In the genomic region with DNA sequence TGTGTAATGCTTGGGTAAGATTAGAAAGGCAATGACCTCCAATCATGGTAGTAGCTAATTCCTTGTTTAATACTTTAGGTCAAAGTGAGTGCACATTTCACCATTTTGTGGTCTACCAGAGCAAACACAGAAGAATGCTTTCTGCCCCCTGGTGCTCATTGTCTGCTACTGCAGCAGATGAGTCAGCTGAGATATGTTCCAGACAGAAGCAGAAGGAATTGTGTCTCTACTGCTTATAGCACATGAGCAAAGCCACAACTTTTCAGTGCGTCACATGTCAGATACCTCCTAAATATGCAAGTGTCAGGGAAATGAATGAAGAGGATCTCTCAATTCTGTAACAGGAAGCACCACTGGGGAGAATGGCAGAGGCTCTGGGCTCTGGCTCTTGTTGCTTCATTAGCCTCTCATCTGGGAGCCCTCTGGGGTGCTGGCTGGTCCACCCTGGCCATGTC, we compare ENCODE assay signal across 8 cellular contexts.
DNase-seq lines count a peak whose midpoint lies in the region; ATAC-seq and TF ChIP-seq lines count a peak whose summit lies in the region.

No MANE protein-coding gene starts in this region.

- TF ChIP-seq POLR2A in erythroblast (IDR thresholded peaks at IDR 0.05; ENCODE audit: low read length) = no peak

- no peak overlapping the region for H3K27ac Mint-ChIP-seq in CD4-positive, CD25-positive, alpha-beta regulatory T cell
- H3K27ac Mint-ChIP-seq in naive thymus-derived CD4-positive, alpha-beta T cell = peak overlapping the region in 4 of 9 donors; percentile 5 to 44 (median 29)

- H3K27me3 Mint-ChIP-seq in CD4-positive, CD25-positive, alpha-beta regulatory T cell = no peaks in the 10 kb centered on the region
- peaks cover 0 to 3% (median 0%) of the 10 kb centered on the region in 5 donors for H3K27me3 Mint-ChIP-seq in naive thymus-derived CD4-positive, alpha-beta T cell

- H3K36me3 ChIP-seq in CD4-positive, CD25-positive, alpha-beta regulatory T cell (ENCODE audit: control insufficient read depth, insufficient read depth, low read length) = no peaks in the 10 kb centered on the region
- H3K36me3 ChIP-seq in OCI-LY3 (replicated peaks; ENCODE audit: low read depth, low read length) = no peaks in the 10 kb centered on the region
- H3K36me3 ChIP-seq in naive thymus-derived CD4-positive, alpha-beta T cell (ENCODE audit: control insufficient read depth in 2 of 3, insufficient read depth in 3 of 3, low read length in 3 of 3) = no peaks in the 10 kb centered on the region

- H3K4me3 ChIP-seq in CD4-positive, CD25-positive, alpha-beta regulatory T cell (ENCODE audit: low read depth, low read length) = no peak overlapping the region
- H3K4me3 ChIP-seq in OCI-LY3 (ENCODE audit: low read length) = no peak overlapping the region
- H3K4me3 ChIP-seq in naive thymus-derived CD4-positive, alpha-beta T cell (ENCODE audit: low read length) = no peak overlapping the region

- no peaks in the 10 kb centered on the region for H3K9me3 ChIP-seq in CD4-positive, CD25-positive, alpha-beta regulatory T cell (ENCODE audit: control insufficient read depth in 2 of 2, low read length in 2 of 2)
- no peaks in the 10 kb centered on the region for H3K9me3 ChIP-seq in OCI-LY3 (ENCODE audit: insufficient read depth, low read length)
- no peaks in the 10 kb centered on the region for H3K9me3 ChIP-seq in naive thymus-derived CD4-positive, alpha-beta T cell (ENCODE audit: control insufficient read depth in 2 of 3, low read length in 3 of 3)

- no peak overlapping the region for H3K27ac ChIP-seq in CD4-positive, CD25-positive, alpha-beta regulatory T cell (ENCODE audit: insufficient read depth, low read length, poor library complexity, severe bottlenecking)
- H3K27ac ChIP-seq in OCI-LY3 (ENCODE audit: low read length) = no peak overlapping the region
- no peak overlapping the region for H3K27ac ChIP-seq in naive thymus-derived CD4-positive, alpha-beta T cell (ENCODE audit: low read depth, low read length)

- TF ChIP-seq CTCF in OCI-LY3 (IDR thresholded peaks at IDR 0.05; ENCODE audit: low read depth, low read length) = peak; percentile 83

- no peak overlapping the region for H3K4me3 Mint-ChIP-seq in CD4-positive, CD25-positive, alpha-beta regulatory T cell
- H3K4me3 Mint-ChIP-seq in naive thymus-derived CD4-positive, alpha-beta T cell = peak overlapping the region in 1 of 10 donors; percentile 12

- H3K4me2 ChIP-seq in OCI-LY3 (ENCODE audit: low read length) = peak overlapping the region; percentile 19; the same call in 1 of the 2 replicates

- H3K36me3 Mint-ChIP-seq in CD4-positive, CD25-positive, alpha-beta regulatory T cell = no peaks in the 10 kb centered on the region
- peaks cover 0 to 3% (median 0%) of the 10 kb centered on the region in 5 donors for H3K36me3 Mint-ChIP-seq in naive thymus-derived CD4-positive, alpha-beta T cell

- H3K79me2 ChIP-seq in OCI-LY3 (ENCODE audit: low read length) = no peaks in the 10 kb centered on the region

- H4K20me1 ChIP-seq in OCI-LY3 (ENCODE audit: insufficient read depth, low read length) = no peaks in the 10 kb centered on the region

- H2AFZ ChIP-seq in OCI-LY3 (ENCODE audit: low read depth, low read length) = peak overlapping the region; percentile 28; the same call in 1 of the 2 replicates

- peak; percentile 54 to 81 (median 78) for DNase-seq in CD4-positive, CD25-positive, alpha-beta regulatory T cell
- DNase-seq in HK-2 (ENCODE audit: unreplicated experiment) (peak; percentile 79), activated T-cell treated with anti-CD3 and anti-CD28 coated beads for 1 hour (ENCODE audit: low read depth) (peak; percentile 59), erythroblast (lab: John Stamatoyannopoulos, UW) (peak; percentile 78 to 88)
- DNase-seq in naive thymus-derived CD4-positive, alpha-beta T cell = peak; percentile 33 to 82 (median 74)
- DNase-seq in stimulated activated CD8-positive, alpha-beta memory T cell treated with anti-CD3 and anti-CD28 coated beads, Interleukin-7, amount 100 ng/mL, for 4 hours (ENCODE audit: low read depth in 2 of 2) = peak; percentile 59 to 78

- H3K9me3 Mint-ChIP-seq in CD4-positive, CD25-positive, alpha-beta regulatory T cell = no peaks in the 10 kb centered on the region
- H3K9me3 Mint-ChIP-seq in naive thymus-derived CD4-positive, alpha-beta T cell = no peaks in the 10 kb centered on the region

- H3K27me3 ChIP-seq in CD4-positive, CD25-positive, alpha-beta regulatory T cell (ENCODE audit: control insufficient read depth, insufficient read depth, low read length) = no peaks in the 10 kb centered on the region
- no peaks in the 10 kb centered on the region for H3K27me3 ChIP-seq in OCI-LY3 (ENCODE audit: low read depth, low read length)
- H3K27me3 ChIP-seq in naive thymus-derived CD4-positive, alpha-beta T cell (ENCODE audit: control insufficient read depth in 2 of 2, insufficient read depth in 2 of 2, low read length in 2 of 2) = no peaks in the 10 kb centered on the region

- peak; percentile 80 to 81 for ATAC-seq in CD4-positive, CD25-positive, alpha-beta regulatory T cell (ENCODE audit: low read depth in 2 of 2)
- ATAC-seq in GM19438 (IDR thresholded peaks at IDR 0.05; ENCODE audit: low read depth, unreplicated experiment) = peak; percentile 73
- ATAC-seq in naive thymus-derived CD4-positive, alpha-beta T cell = peak; percentile 97

- CTCF ChIA-PET in naive thymus-derived CD4-positive, alpha-beta T cell (lab: Charles Lee) = interaction anchor here (0.6 to 3.9 kb wide), 29 partner anchors 9 to 550 kb away, joined by 3 to 48 read pairs (median 3); a partner anchor contains a TSS

- H3K9ac ChIP-seq in OCI-LY3 (ENCODE audit: low read length) = no peak overlapping the region

- intact Hi-C loops in naive thymus-derived CD4-positive, alpha-beta T cell (cut with micrococcal nuclease) = loop anchor here (1.0 to 10.0 kb wide), 16 partner anchors 182 to 798 kb away; a partner anchor contains a TSS

- POLR2A ChIA-PET in naive thymus-derived CD4-positive, alpha-beta T cell (lab: Charles Lee) = interaction anchor here (1.0 to 3.1 kb wide), 4 partner anchors 429 to 469 kb away, joined by 3 to 15 read pairs (median 8); no protein-coding TSS in a partner anchor

- peaks cover 4% of the 10 kb centered on the region for H3K4me1 ChIP-seq in CD4-positive, CD25-positive, alpha-beta regulatory T cell (ENCODE audit: control insufficient read depth, insufficient read depth, low read length, poor library complexity, severe bottlenecking)
- peaks cover 34% of the 10 kb centered on the region for H3K4me1 ChIP-seq in OCI-LY3 (ENCODE audit: low read length)
- H3K4me1 ChIP-seq in naive thymus-derived CD4-positive, alpha-beta T cell (ENCODE audit: control insufficient read depth in 2 of 2, insufficient read depth in 2 of 2, low read length in 2 of 2) = peaks cover 0 to 7% of the 10 kb centered on the region in 2 donors

- H3K4me1 Mint-ChIP-seq in CD4-positive, CD25-positive, alpha-beta regulatory T cell = peaks cover 0 to 15% (median 8%) of the 10 kb centered on the region in 4 donors
- H3K4me1 Mint-ChIP-seq in naive thymus-derived CD4-positive, alpha-beta T cell = peaks cover 1 to 34% (median 27%) of the 10 kb centered on the region in 7 donors
